8 cellular contexts compared by ENCODE assay signal in the genomic region with DNA sequence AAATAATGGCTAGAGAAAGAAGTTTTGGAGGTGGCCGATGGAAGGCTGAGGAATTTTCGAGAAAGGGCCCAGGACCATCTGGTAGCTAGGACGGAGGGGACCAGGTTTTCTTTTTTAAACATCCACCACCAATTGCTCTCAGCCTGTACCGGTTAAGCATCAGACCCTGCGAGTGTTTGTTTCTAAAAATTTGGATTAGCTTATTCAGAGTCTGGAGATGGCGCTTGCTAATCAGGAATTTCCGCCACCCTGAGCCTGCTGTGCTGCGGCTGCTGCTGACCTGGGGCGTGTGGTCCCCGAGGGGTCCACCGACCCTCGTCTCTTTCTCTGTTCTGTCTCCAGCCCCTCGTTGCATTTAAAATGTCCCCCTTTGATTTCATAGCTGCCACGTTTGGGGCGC. TPM values are rescaled to one million over a fixed set of nuclear protein-coding genes. Genes with fewer than 3 reads are reported as not detected.
DNase-seq lines count a peak whose midpoint lies in the region; ATAC-seq and TF ChIP-seq lines count a peak whose summit lies in the region.

No MANE protein-coding gene starts in this region.

- H3K27ac ChIP-seq in CD4-positive, alpha-beta T cell (ENCODE audit: low read depth, low read length), result no peak overlapping the region
- H3K27ac ChIP-seq in KOPT-K1 (ENCODE audit: low read depth, low read length, poor library complexity, severe bottlenecking), result peak overlapping the region; percentile 95

- POLR2A ChIA-PET in CD4-positive, alpha-beta T cell (lab: Charles Lee), result interaction anchor here (1.2 to 8.5 kb wide), 7 partner anchors 33 to 120 kb away, joined by 4 to 131 read pairs (median 11); a partner anchor contains a TSS

- no peak for DNase-seq in CD4-positive, alpha-beta T cell
- DNase-seq in cardiac fibroblast (ENCODE audit: low read depth in 2 of 2) (no peak), nephron progenitor cell (no peak), cerebellar cortex (ENCODE audit: low spot score) (no peak), NCI-H1694 treated with DMSO at 0.1 percent for 48 hours (lab: John Stamatoyannopoulos, UW) (no peak), middle frontal gyrus (ENCODE audit: extremely low spot score, low spot score) (no peak)

- H3K36me3 Mint-ChIP-seq in CD4-positive, alpha-beta T cell (ENCODE audit: low read depth), result peaks cover 28% of the 10 kb centered on the region
- peaks cover 39% of the 10 kb centered on the region for H3K36me3 Mint-ChIP-seq in nephron progenitor cell (ENCODE audit: low read depth)

- intact Hi-C loops in CD4-positive, alpha-beta T cell (cut with DNase I, micrococcal nuclease), result loop anchor here (1.0 to 10.0 kb wide), 8 partner anchors 39 to 711 kb away; a partner anchor contains a TSS

- no peak for TF ChIP-seq CTCF in CD4-positive, alpha-beta T cell (IDR thresholded peaks at IDR 0.05)
- TF ChIP-seq CTCF in cardiac fibroblast (IDR thresholded peaks at IDR 0.05; ENCODE audit: low read depth, low read length), result no peak
- no peak for TF ChIP-seq CTCF in nephron progenitor cell (IDR thresholded peaks at IDR 0.05)

- H3K36me3 ChIP-seq in KOPT-K1 (ENCODE audit: insufficient read depth, low read length), result peaks cover 61% of the 10 kb centered on the region

- H3K9me3 ChIP-seq in CD4-positive, alpha-beta T cell (ENCODE audit: control insufficient read depth, low read length), result no peaks in the 10 kb centered on the region
- no peaks in the 10 kb centered on the region for H3K9me3 ChIP-seq in KOPT-K1 (ENCODE audit: insufficient read depth, low read length, poor library complexity, severe bottlenecking)

- peak overlapping the region; percentile 84 for H3K27ac Mint-ChIP-seq in CD4-positive, alpha-beta T cell
- peak overlapping the region; percentile 25 for H3K27ac Mint-ChIP-seq in nephron progenitor cell

- H3K4me3 ChIP-seq in cardiac fibroblast (replicated peaks in 1 of 2; ENCODE audit: low read depth in 2 of 2, low read length in 2 of 2), result peak overlapping the region; percentile 21 to 66

- no peaks in the 10 kb centered on the region for H3K27me3 ChIP-seq in CD4-positive, alpha-beta T cell (ENCODE audit: control insufficient read depth, insufficient read depth, low read length)

- no peaks in the 10 kb centered on the region for H3K9me3 Mint-ChIP-seq in CD4-positive, alpha-beta T cell
- H3K9me3 Mint-ChIP-seq in nephron progenitor cell, result no peaks in the 10 kb centered on the region

- H3K4me1 Mint-ChIP-seq in CD4-positive, alpha-beta T cell (ENCODE audit: low read depth), result peaks cover 52% of the 10 kb centered on the region
- peaks cover 53% of the 10 kb centered on the region for H3K4me1 Mint-ChIP-seq in nephron progenitor cell

- ATAC-seq in CD4-positive, alpha-beta T cell (ENCODE audit: poor library complexity), result no peak
- no peak for ATAC-seq in GM21367 (IDR thresholded peaks at IDR 0.05; ENCODE audit: unreplicated experiment)

- peak overlapping the region; percentile 98 for H3K4me3 Mint-ChIP-seq in CD4-positive, alpha-beta T cell
- peak overlapping the region; percentile 87 for H3K4me3 Mint-ChIP-seq in nephron progenitor cell

- no peaks in the 10 kb centered on the region for H3K27me3 Mint-ChIP-seq in CD4-positive, alpha-beta T cell
- H3K27me3 Mint-ChIP-seq in nephron progenitor cell (ENCODE audit: low read depth, poor library complexity), result peaks cover 9% of the 10 kb centered on the region

- CTCF ChIA-PET in CD4-positive, alpha-beta T cell (lab: Charles Lee), result interaction anchor here (1.0 to 6.9 kb wide), 13 partner anchors 9 to 120 kb away, joined by 3 to 60 read pairs (median 8); a partner anchor contains a TSS

RNA-seq across cellular contexts. Expression of a gene that starts 2.0 kb away (rescaled TPM):
- under 1 TPM; 0.16 to 0.20 TPM for total RNA-seq in CD4-positive, alpha-beta T cell

RNA-seq across cellular contexts. Expression of a gene that starts 8.6 kb away (rescaled TPM):
- total RNA-seq in CD4-positive, alpha-beta T cell, result 1 to 10 TPM; 4.4 to 4.7 TPM

RNA-seq across cellular contexts. Expression of a gene that starts 43.8 kb away (rescaled TPM):
- 10 to 100 TPM; 18.2 to 19.1 TPM for total RNA-seq in CD4-positive, alpha-beta T cell

RNA-seq across cellular contexts. Expression of a gene that starts 57.6 kb away (rescaled TPM):
- 10 to 100 TPM; 41.8 to 42.5 TPM for total RNA-seq in CD4-positive, alpha-beta T cell
